ENCODE assay signal across 1 cellular context in genomic region chr9:4865685-4866084, GRCh38.
TF ChIP-seq lines count a peak whose summit lies in the region.

No MANE protein-coding gene starts in this region.

TF ChIP-seq in GM23338, 12 proteins besides CTCF, POLR2A, EP300 and RAD21 (continued from another document):
- TF ChIP-seq ZNF462 (CRISPR knock-in tag; IDR thresholded peaks at IDR 0.05): no peak
- no peak for TF ChIP-seq NANOG (IDR thresholded peaks at IDR 0.05; ENCODE audit: borderline replicate concordance)
- TF ChIP-seq STAT1 (IDR thresholded peaks at IDR 0.05; ENCODE audit: unreplicated experiment): no peak
- no peak for TF ChIP-seq CREB1 (CRISPR knock-in tag; IDR thresholded peaks at IDR 0.05; ENCODE audit: low read depth)
- no peak for TF ChIP-seq POLR2AphosphoS5 (IDR thresholded peaks at IDR 0.05; ENCODE audit: low read depth)
- no peak for TF ChIP-seq ETS1 (IDR thresholded peaks at IDR 0.05)
- no peak for TF ChIP-seq ZNF114 (CRISPR knock-in tag; IDR thresholded peaks at IDR 0.05)
- TF ChIP-seq JUNB (IDR thresholded peaks at IDR 0.05; ENCODE audit: unreplicated experiment): no peak
- TF ChIP-seq ZNF331 (CRISPR knock-in tag; IDR thresholded peaks at IDR 0.05; ENCODE audit: low read depth): no peak
- TF ChIP-seq EZH2 (IDR thresholded peaks at IDR 0.05; ENCODE audit: low read depth, unreplicated experiment): no peak
